8 cellular contexts compared by ENCODE assay signal in genomic region chr3:114745322-114746240, GRCh38.
DNase-seq lines count a peak whose midpoint lies in the region; ATAC-seq lines count a peak whose summit lies in the region.

No MANE protein-coding gene starts in this region.

- ATAC-seq in HG02938 (IDR thresholded peaks at IDR 0.05; ENCODE audit: unreplicated experiment), result peak; percentile 11
- no peak for ATAC-seq in GM18861 (IDR thresholded peaks at IDR 0.05; ENCODE audit: unreplicated experiment)

- DNase-seq in astrocyte of the hippocampus (ENCODE audit: low read depth, low spot score), result peak; percentile 66
- DNase-seq in kidney tubule cell (ENCODE audit: low spot score), result peak; percentile 96
- peak; percentile 45 for DNase-seq in superior temporal gyrus (ENCODE audit: extremely low spot score)
- DNase-seq in MV-4-11 (lab: John Stamatoyannopoulos, UW), result no peak
- no peak for DNase-seq in stimulated activated CD4-positive, alpha-beta T cell treated with anti-CD3 and anti-CD28 coated beads, Interleukin-12 subunit alpha, Interleukin-12 subunit beta, amount 100 ng/mL, for 4 hours
- no peak for DNase-seq in NCI-H128 (lab: John Stamatoyannopoulos, UW; ENCODE audit: unreplicated experiment)

Comparison
In these comparisons a context has a peak if more than half of its experiments do, and no peak if none do; other contexts are left out.
1. DNase-seq: peak in astrocyte of the hippocampus (single experiment), kidney tubule cell (single experiment) and superior temporal gyrus (single experiment); none in MV-4-11 (single experiment), stimulated activated CD4-positive, alpha-beta T cell treated with anti-CD3 and anti-CD28 coated beads, Interleukin-12 subunit alpha, Interleukin-12 subunit beta, amount 100 ng/mL, for 4 hours (single experiment) and NCI-H128 (single experiment).